8 cellular contexts compared by ENCODE assay signal in the genomic region with DNA sequence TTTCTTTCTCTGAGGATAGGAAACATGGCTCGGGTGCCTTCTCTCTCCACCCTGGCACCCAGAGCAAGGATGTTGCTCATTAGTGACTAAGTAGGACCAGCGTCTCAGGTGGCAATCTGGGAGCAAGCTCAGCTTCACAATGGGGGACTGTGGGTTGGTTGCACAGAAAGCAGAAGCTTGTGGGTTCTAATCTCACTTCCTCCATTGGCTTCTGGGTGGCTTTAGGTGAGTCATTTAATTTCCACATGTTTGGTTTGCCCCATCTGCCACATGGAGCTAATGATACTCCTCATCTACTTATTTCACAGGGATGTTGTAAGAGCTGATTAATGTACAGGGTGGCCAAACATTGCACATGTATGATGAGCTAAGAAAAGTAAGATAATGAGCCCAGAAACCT. TPM values are rescaled to one million over a fixed set of nuclear protein-coding genes. Genes with fewer than 3 reads are reported as not detected.
DNase-seq lines count a peak whose midpoint lies in the region; ATAC-seq, FAIRE-seq and TF ChIP-seq lines count a peak whose summit lies in the region.

No MANE protein-coding gene starts in this region.

- DNase-seq in BJ (ENCODE audit: low read depth) (peak; percentile 31), RCC 7860 (ENCODE audit: low spot score) (peak; percentile 57), dermis blood vessel endothelial cell (peak; percentile 5), NCI-H2196 (lab: John Stamatoyannopoulos, UW; ENCODE audit: unreplicated experiment) (no peak), NCI-H748 treated with DMSO at 0.1 percent for 48 hours (lab: John Stamatoyannopoulos, UW) (no peak)
- peak; percentile 32 to 33 (median 32) for DNase-seq in stimulated activated CD4-positive, alpha-beta T cell treated with anti-CD3 and anti-CD28 coated beads, Interleukin-12 subunit alpha, Interleukin-12 subunit beta, amount 100 ng/mL, for 48 hours (ENCODE audit: low read depth in 2 of 3, low spot score in 1 of 3)

- FAIRE-seq in RCC 7860 (lab: Jason Lieb, UNC), result peak; percentile 68

- no peaks in the 10 kb centered on the region for H3K27me3 ChIP-seq in BJ (ENCODE audit: control insufficient read depth, insufficient read depth, low read length)

- no peak overlapping the region for H3K4me3 ChIP-seq in BJ (ENCODE audit: low read depth, low read length)

- POLR2A ChIA-PET in BJ (lab: Charles Lee), result interaction anchor here (0.7 kb wide), 1 partner anchor 79 kb away, joined by 8 read pairs; no protein-coding TSS in a partner anchor

- ATAC-seq in GM18909 (IDR thresholded peaks at IDR 0.05; ENCODE audit: poor library complexity, unreplicated experiment), result peak; percentile 97
- peak; percentile 94 for ATAC-seq in HG03060 (IDR thresholded peaks at IDR 0.05; ENCODE audit: low read depth, unreplicated experiment)

- H3K36me3 ChIP-seq in BJ (ENCODE audit: control insufficient read depth, insufficient read depth, low read length), result no peaks in the 10 kb centered on the region

- TF ChIP-seq CTCF in BJ (IDR thresholded peaks at IDR 0.05; ENCODE audit: insufficient read depth, low read depth, low read length), result no peak

- CTCF ChIA-PET in BJ (lab: Yijun Ruan, JAX), result interaction anchor here (1.4 kb wide), 1 partner anchor 27 kb away, joined by 3 read pairs; no protein-coding TSS in a partner anchor

RNA-seq across cellular contexts. Expression of a gene that starts 54.8 kb away (rescaled TPM):
- 8.1 and 15.1 TPM in 2 replicates for polyA plus RNA-seq in BJ (2011; rRNA removed)
- polyA minus RNA-seq in BJ (2011; rRNA and poly(A)+ RNA removed), result 12.1 and 23.2 TPM in 2 replicates
- total RNA-seq in dermis blood vessel endothelial cell, result 15.1 and 22.2 TPM in 2 replicates

Comparison
In these comparisons a context has a peak if more than half of its experiments do, and no peak if none do; other contexts are left out.
1. DNase-seq: peak in BJ (single experiment), RCC 7860 (single experiment), dermis blood vessel endothelial cell (single experiment) and stimulated activated CD4-positive, alpha-beta T cell treated with anti-CD3 and anti-CD28 coated beads, Interleukin-12 subunit alpha, Interleukin-12 subunit beta, amount 100 ng/mL, for 48 hours (3 of 3); none in NCI-H2196 (single experiment) and NCI-H748 treated with DMSO at 0.1 percent for 48 hours (single experiment).